In genomic region chr3:64299206-64299605, GRCh38 we compare ENCODE assay signal across 25 cellular contexts.
"Had no signal": no experiment of that assay in that cellular context is flagged by ENCODE, and none has a peak within 500 bp of the region (broad histone marks: within the 10 kb centered on the region; RNA-seq: fewer than 3 reads in every experiment).

No MANE protein-coding gene starts in this region.

- H3K9ac ChIP-seq: neural progenitor cell had no signal

- FAIRE-seq: small intestine had no signal

- H3K4me1 Mint-ChIP-seq: memory B cell; neural progenitor cell; stimulated activated effector memory CD8-positive, alpha-beta T cell treated with anti-CD3 and anti-CD28 coated beads, Interleukin-12 subunit alpha, Interleukin-12 subunit beta, amount 100 ng/mL, for 72 hours had no signal

- DNase-seq: cerebellar nuclear complex; cortex of kidney; dorsolateral prefrontal cortex; effector CD8-positive, alpha-beta T cell; gastrocnemius medialis; glutamatergic neuron; kidney; left cardiac atrium; left ventricle myocardium inferior; lower lobe of right lung; midbrain; nucleus accumbens; ovary; right cardiac atrium; small intestine; stimulated activated CD4-positive, alpha-beta T cell treated with anti-CD3 and anti-CD28 coated beads, Interleukin-4, amount 100 ng/mL, for 1 hour; stimulated activated CD8-positive, alpha-beta memory T cell treated with anti-CD3 and anti-CD28 coated beads, Interleukin-4, amount 100 ng/mL, for 48 hours; tibial artery; upper lobe of right lung had no signal

- H3K27me3 ChIP-seq: dorsolateral prefrontal cortex, gastrocnemius medialis, neural progenitor cell, ovary, tibial artery, upper lobe of right lung had no signal

- H3K36me3 ChIP-seq: gastrocnemius medialis, left ventricle myocardium inferior, lower lobe of right lung, neural progenitor cell, ovary, tibial artery, upper lobe of right lung had no signal

- H3K4me1 ChIP-seq: gastrocnemius medialis, left ventricle myocardium inferior, lower lobe of right lung, neural progenitor cell, upper lobe of right lung had no signal

- H3K9me3 Mint-ChIP-seq: stimulated activated effector memory CD8-positive, alpha-beta T cell treated with anti-CD3 and anti-CD28 coated beads, Interleukin-12 subunit alpha, Interleukin-12 subunit beta, amount 100 ng/mL, for 72 hours had no signal

- H3K4me3 Mint-ChIP-seq: memory B cell; natural killer cell treated with Interleukin-12 subunit alpha and Interleukin-12 subunit beta and Interleukin-15 and Interleukin-18, amount 100 ng/mL, for 72 hours; neural progenitor cell; stimulated activated effector memory CD8-positive, alpha-beta T cell treated with anti-CD3 and anti-CD28 coated beads, Interleukin-12 subunit alpha, Interleukin-12 subunit beta, amount 100 ng/mL, for 72 hours; stimulated activated naive CD8-positive, alpha-beta T cell treated with anti-CD3 and anti-CD28 coated beads, Interleukin-15, Interleukin-2, amounts not matched to agents 100 ng/mL and 50 ng/mL, for 24 hours had no signal

- H3K27me3 Mint-ChIP-seq: natural killer cell treated with Interleukin-12 subunit alpha and Interleukin-12 subunit beta and Interleukin-15 and Interleukin-18, amount 100 ng/mL, for 72 hours had no signal

- ATAC-seq: esophagus mucosa; gastrocnemius medialis; left cardiac atrium; lower lobe of right lung; natural killer cell treated with Interleukin-12 subunit alpha and Interleukin-12 subunit beta and Interleukin-15 and Interleukin-18, amount 100 ng/mL, for 72 hours; right cardiac atrium; stimulated activated effector memory CD8-positive, alpha-beta T cell treated with anti-CD3 and anti-CD28 coated beads, Interleukin-12 subunit alpha, Interleukin-12 subunit beta, amount 100 ng/mL, for 72 hours; upper lobe of right lung had no signal

- H3K36me3 Mint-ChIP-seq: memory B cell; neural progenitor cell; stimulated activated effector memory CD8-positive, alpha-beta T cell treated with anti-CD3 and anti-CD28 coated beads, Interleukin-12 subunit alpha, Interleukin-12 subunit beta, amount 100 ng/mL, for 72 hours had no signal

- H3K4me2 ChIP-seq: neural progenitor cell had no signal

- H2AFZ ChIP-seq: neural progenitor cell had no signal

- H3K27ac ChIP-seq: dorsolateral prefrontal cortex, gastrocnemius medialis, left ventricle myocardium inferior, lower lobe of right lung, neural progenitor cell, ovary, tibial artery, upper lobe of right lung had no signal

- H3K4me3 ChIP-seq: dorsolateral prefrontal cortex, gastrocnemius medialis, left ventricle myocardium inferior, lower lobe of right lung, neural progenitor cell, ovary, tibial artery, upper lobe of right lung had no signal

- H3K9me3 ChIP-seq: gastrocnemius medialis, lower lobe of right lung, ovary, upper lobe of right lung had no signal

- H3K27ac Mint-ChIP-seq: memory B cell; natural killer cell treated with Interleukin-12 subunit alpha and Interleukin-12 subunit beta and Interleukin-15 and Interleukin-18, amount 100 ng/mL, for 72 hours; neural progenitor cell; stimulated activated effector memory CD8-positive, alpha-beta T cell treated with anti-CD3 and anti-CD28 coated beads, Interleukin-12 subunit alpha, Interleukin-12 subunit beta, amount 100 ng/mL, for 72 hours; stimulated activated naive CD8-positive, alpha-beta T cell treated with anti-CD3 and anti-CD28 coated beads, Interleukin-15, Interleukin-2, amounts not matched to agents 100 ng/mL and 50 ng/mL, for 24 hours had no signal
